37 cellular contexts compared by ENCODE assay signal in the genomic region with DNA sequence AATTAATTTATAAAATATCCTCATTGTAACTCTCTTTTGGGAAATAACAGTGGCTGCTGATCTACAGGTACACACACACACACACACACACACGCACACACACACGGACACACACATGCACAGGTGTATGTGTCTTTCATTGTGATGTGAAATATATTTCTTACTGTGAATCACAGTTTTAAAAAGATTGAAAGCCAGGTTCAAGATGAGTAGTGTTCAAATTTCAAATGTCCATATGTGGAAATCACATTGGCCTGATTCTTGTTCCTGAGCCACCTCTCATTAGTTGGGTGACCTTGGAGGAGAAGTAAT.
"Had no signal": no experiment of that assay in that cellular context is flagged by ENCODE, and none has a peak within 500 bp of the region (broad histone marks: within the 10 kb centered on the region; RNA-seq: fewer than 3 reads in every experiment).

No MANE protein-coding gene starts in this region.

- DNase-seq: activated B cell treated with CpG ODN at 0.5 μM for 24 hours; activated CD4-positive, alpha-beta memory T cell treated with anti-CD3 and anti-CD28 coated beads for 36 hours; activated CD4-positive, alpha-beta T cell treated with anti-CD3 and anti-CD28 coated beads for 4 hours; activated CD4-positive, alpha-beta T cell treated with anti-CD3 and anti-CD28 coated beads, Interleukin-2, amount 10 ng/mL, durations not matched to agents 24 days and 14 days; activated CD4-positive, alpha-beta T cell treated with anti-CD3 and anti-CD28 coated beads, Interleukin-2, amount 50 U/mL, for 1 hour; activated CD4-positive, alpha-beta T cell treated with anti-CD3 and anti-CD28 coated beads, Interleukin-2, amount 50 U/mL, for 4 hours; activated CD4-positive, CD25-positive, alpha-beta regulatory T cell treated with anti-CD3 and anti-CD28 coated beads, Interleukin-2, amount 50 U/mL, for 72 hours; activated CD8-positive, alpha-beta memory T cell treated with anti-CD3 and anti-CD28 coated beads, Interleukin-2, amount 50 U/mL, for 4 hours; activated CD8-positive, alpha-beta T cell treated with anti-CD3 and anti-CD28 coated beads for 36 hours; activated effector memory CD4-positive, alpha-beta T cell treated with anti-CD3 and anti-CD28 coated beads, Interleukin-2, amount 50 U/mL, for 16 hours; activated gamma-delta T cell treated with Interleukin-2 at 50 U/mL for 16 hours; activated naive CD4-positive, alpha-beta T cell; activated naive CD4-positive, alpha-beta T cell treated with anti-CD3 and anti-CD28 coated beads for 36 hours; activated naive CD4-positive, alpha-beta T cell treated with anti-CD3 and anti-CD28 coated beads, Interleukin-2, amount 50 U/mL, for 16 hours; activated naive CD8-positive, alpha-beta T cell treated with anti-CD3 and anti-CD28 coated beads, Interleukin-2, amount 10 ng/mL, durations not matched to agents 7 days and 5 days; activated naive CD8-positive, alpha-beta T cell treated with anti-CD3 and anti-CD28 coated beads, Interleukin-2, amount 50 U/mL, for 24 hours; activated T-cell treated with anti-CD3 and anti-CD28 coated beads for 4 hours; activated T-cell treated with anti-CD3 and anti-CD28 coated beads, Interleukin-2, amount 50 U/mL, for 1 hour; activated T-cell treated with anti-CD3 and anti-CD28 coated beads, Interleukin-2, amount 50 U/mL, for 4 hours; activated T-cell treated with anti-CD3 and anti-CD28 coated beads, Interleukin-2, amount 50 U/mL, for 72 hours; amygdala; anterior cingulate cortex; caudate nucleus; cerebellar nuclear complex; T-helper 1 cell; T-helper 2 cell; T-helper 9 cell had no signal

- H3K4me1 ChIP-seq: ascending aorta had no signal

- H3K4me3 Mint-ChIP-seq: activated B cell treated with CpG ODN at 0.5 μM for 24 hours; activated CD4-positive, alpha-beta memory T cell treated with anti-CD3 and anti-CD28 coated beads for 36 hours; activated CD4-positive, alpha-beta T cell treated with anti-CD3 and anti-CD28 coated beads, Interleukin-2, amount 10 ng/mL, durations not matched to agents 24 days and 14 days; activated CD8-positive, alpha-beta T cell treated with anti-CD3 and anti-CD28 coated beads for 36 hours; activated naive CD4-positive, alpha-beta T cell treated with anti-CD3 and anti-CD28 coated beads for 36 hours; activated naive CD8-positive, alpha-beta T cell; activated naive CD8-positive, alpha-beta T cell treated with anti-CD3 and anti-CD28 coated beads, Interleukin-2, amount 10 ng/mL, durations not matched to agents 7 days and 5 days; activated naive CD8-positive, alpha-beta T cell treated with anti-CD3 and anti-CD28 coated beads, Interleukin-2, amount 50 U/mL, for 24 hours; activated T-cell treated with anti-CD3 and anti-CD28 coated beads, Interleukin-2, amount 50 U/mL, for 4 hours; activated T-cell treated with anti-CD3 and anti-CD28 coated beads, Interleukin-2, amount 50 U/mL, for 72 hours; activated T-helper 1 cell treated with anti-CD3 and anti-CD28 coated beads, Interleukin-12 subunit alpha, Interleukin-12 subunit beta, Interleukin-2, Interleukin-4 antibody, amounts not matched to agents 30 ng/mL and 10 ng/mL and 1 ng/mL, durations not matched to agents 14 hours and 24 hours and 36 hours; activated T-helper 17 cell treated with anti-CD3 and anti-CD28 coated beads, Interleukin-2, amount 50 U/mL, for 72 hours; brain; central memory CD8-positive, alpha-beta T cell; T-helper 1 cell treated with Interleukin-12 subunit alpha and Interleukin-12 subunit beta and Interleukin-4 antibody, amounts not matched to agents 30 μg/mL and 1 μg/mL, for 36 hours; T-helper 2 cell treated with Interferon-gamma antibody and Interleukin-4, amounts not matched to agents 5 μg/mL and 100 μg/mL, for 36 hours had no signal

- H3K4me1 Mint-ChIP-seq: activated B cell treated with CpG ODN at 0.5 μM for 24 hours; activated CD4-positive, alpha-beta T cell treated with anti-CD3 and anti-CD28 coated beads, Interleukin-2, amount 10 ng/mL, durations not matched to agents 24 days and 14 days; activated naive CD8-positive, alpha-beta T cell treated with anti-CD3 and anti-CD28 coated beads, Interleukin-2, amount 10 ng/mL, durations not matched to agents 7 days and 5 days; activated naive CD8-positive, alpha-beta T cell treated with anti-CD3 and anti-CD28 coated beads, Interleukin-2, amount 50 U/mL, for 24 hours; activated T-helper 17 cell treated with anti-CD3 and anti-CD28 coated beads, Interleukin-2, amount 50 U/mL, for 72 hours; central memory CD8-positive, alpha-beta T cell had no signal

- ATAC-seq: activated CD8-positive, alpha-beta T cell treated with anti-CD3 and anti-CD28 coated beads for 36 hours; activated naive CD8-positive, alpha-beta T cell treated with anti-CD3 and anti-CD28 coated beads, Interleukin-2, amount 50 U/mL, for 24 hours; activated T-cell treated with anti-CD3 and anti-CD28 coated beads, Interleukin-2, amount 50 U/mL, for 4 hours; activated T-cell treated with anti-CD3 and anti-CD28 coated beads, Interleukin-2, amount 50 U/mL, for 72 hours; activated T-helper 17 cell treated with anti-CD3 and anti-CD28 coated beads, Interleukin-2, amount 50 U/mL, for 72 hours had no signal

- H3K27ac ChIP-seq: ascending aorta, cardiac muscle cell, VCaP had no signal

- H3K36me3 Mint-ChIP-seq: activated CD4-positive, alpha-beta memory T cell treated with anti-CD3 and anti-CD28 coated beads for 36 hours; activated naive CD8-positive, alpha-beta T cell; activated naive CD8-positive, alpha-beta T cell treated with anti-CD3 and anti-CD28 coated beads, Interleukin-2, amount 10 ng/mL, durations not matched to agents 7 days and 5 days; brain had no signal

- H3K36me3 ChIP-seq: ascending aorta, cardiac muscle cell had no signal

- H3K9me3 Mint-ChIP-seq: activated B cell treated with CpG ODN at 0.5 μM for 24 hours; activated CD4-positive, alpha-beta memory T cell treated with anti-CD3 and anti-CD28 coated beads for 36 hours; activated CD4-positive, alpha-beta T cell treated with anti-CD3 and anti-CD28 coated beads, Interleukin-2, amount 10 ng/mL, durations not matched to agents 24 days and 14 days; activated CD8-positive, alpha-beta T cell treated with anti-CD3 and anti-CD28 coated beads for 36 hours; activated naive CD4-positive, alpha-beta T cell treated with anti-CD3 and anti-CD28 coated beads for 36 hours; activated naive CD8-positive, alpha-beta T cell treated with anti-CD3 and anti-CD28 coated beads, Interleukin-2, amount 10 ng/mL, durations not matched to agents 7 days and 5 days; activated naive CD8-positive, alpha-beta T cell treated with anti-CD3 and anti-CD28 coated beads, Interleukin-2, amount 50 U/mL, for 24 hours; activated T-cell treated with anti-CD3 and anti-CD28 coated beads, Interleukin-2, amount 50 U/mL, for 4 hours; activated T-cell treated with anti-CD3 and anti-CD28 coated beads, Interleukin-2, amount 50 U/mL, for 72 hours; activated T-helper 1 cell treated with anti-CD3 and anti-CD28 coated beads, Interleukin-12 subunit alpha, Interleukin-12 subunit beta, Interleukin-2, Interleukin-4 antibody, amounts not matched to agents 30 ng/mL and 10 ng/mL and 1 ng/mL, durations not matched to agents 14 hours and 24 hours and 36 hours; activated T-helper 17 cell treated with anti-CD3 and anti-CD28 coated beads, Interleukin-2, amount 50 U/mL, for 72 hours; brain; central memory CD8-positive, alpha-beta T cell; T-helper 1 cell treated with Interleukin-12 subunit alpha and Interleukin-12 subunit beta and Interleukin-4 antibody, amounts not matched to agents 30 μg/mL and 1 μg/mL, for 36 hours; T-helper 2 cell treated with Interferon-gamma antibody and Interleukin-4, amounts not matched to agents 5 μg/mL and 100 μg/mL, for 36 hours had no signal

- H3K9me3 ChIP-seq: ascending aorta had no signal

- H3K27me3 Mint-ChIP-seq: brain had no signal

- H3K27me3 ChIP-seq: ascending aorta, cardiac muscle cell had no signal

- H3K27ac Mint-ChIP-seq: activated B cell treated with CpG ODN at 0.5 μM for 24 hours; activated CD4-positive, alpha-beta memory T cell treated with anti-CD3 and anti-CD28 coated beads for 36 hours; activated CD4-positive, alpha-beta T cell treated with anti-CD3 and anti-CD28 coated beads, Interleukin-2, amount 10 ng/mL, durations not matched to agents 24 days and 14 days; activated CD8-positive, alpha-beta T cell treated with anti-CD3 and anti-CD28 coated beads for 36 hours; activated naive CD4-positive, alpha-beta T cell treated with anti-CD3 and anti-CD28 coated beads for 36 hours; activated naive CD8-positive, alpha-beta T cell; activated naive CD8-positive, alpha-beta T cell treated with anti-CD3 and anti-CD28 coated beads, Interleukin-2, amount 10 ng/mL, durations not matched to agents 7 days and 5 days; activated naive CD8-positive, alpha-beta T cell treated with anti-CD3 and anti-CD28 coated beads, Interleukin-2, amount 50 U/mL, for 24 hours; activated T-cell treated with anti-CD3 and anti-CD28 coated beads, Interleukin-2, amount 50 U/mL, for 72 hours; activated T-helper 1 cell treated with anti-CD3 and anti-CD28 coated beads, Interleukin-12 subunit alpha, Interleukin-12 subunit beta, Interleukin-2, Interleukin-4 antibody, amounts not matched to agents 30 ng/mL and 10 ng/mL and 1 ng/mL, durations not matched to agents 14 hours and 24 hours and 36 hours; activated T-helper 17 cell treated with anti-CD3 and anti-CD28 coated beads, Interleukin-2, amount 50 U/mL, for 72 hours; brain; T-helper 1 cell treated with Interleukin-12 subunit alpha and Interleukin-12 subunit beta and Interleukin-4 antibody, amounts not matched to agents 30 μg/mL and 1 μg/mL, for 36 hours; T-helper 2 cell treated with Interferon-gamma antibody and Interleukin-4, amounts not matched to agents 5 μg/mL and 100 μg/mL, for 36 hours had no signal

- H3K4me3 ChIP-seq: ascending aorta, cardiac muscle cell had no signal
